ENCODE assay signal across 8 cellular contexts in the genomic region with DNA sequence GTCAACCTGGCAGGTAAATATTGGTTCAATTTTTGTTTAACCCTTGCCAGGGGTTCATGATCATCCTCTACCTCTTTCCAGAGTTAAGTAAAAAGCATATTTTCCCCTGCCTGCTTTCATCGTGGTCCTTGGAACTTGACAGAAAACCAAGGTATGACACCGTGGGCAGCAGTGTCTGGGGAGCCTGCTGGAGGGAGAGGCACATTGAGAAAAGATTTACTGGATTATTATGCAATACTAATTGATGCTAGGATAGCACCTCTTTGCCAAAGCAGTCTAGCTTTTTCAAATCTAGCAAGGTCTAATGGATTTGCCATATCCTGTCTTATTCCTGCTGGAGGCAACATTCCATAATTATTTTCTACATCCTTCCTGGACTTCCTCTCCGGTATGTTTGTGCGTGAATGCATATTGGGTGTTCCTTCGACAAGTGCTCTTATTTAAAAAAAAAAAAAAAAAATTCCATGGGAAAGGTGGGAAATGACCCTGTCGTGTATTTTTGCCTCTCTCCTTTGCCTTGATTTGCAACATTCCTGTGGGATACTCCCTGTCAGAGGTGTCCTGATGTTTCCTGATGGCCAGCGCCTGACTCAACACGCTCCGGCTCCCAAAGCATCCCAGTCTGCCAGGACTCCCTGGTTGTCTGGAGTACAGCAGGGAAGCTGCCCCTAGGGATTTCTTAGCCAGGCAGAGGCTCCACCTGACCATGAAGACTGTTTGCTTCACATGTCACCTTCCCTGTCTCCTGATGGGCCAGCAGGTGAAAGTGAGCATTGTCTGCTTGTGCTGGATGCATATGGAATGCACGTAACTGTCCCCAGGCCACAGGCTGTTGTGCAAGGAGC. TPM values are rescaled to one million over a fixed set of nuclear protein-coding genes. Genes with fewer than 3 reads are reported as not detected.
DNase-seq lines count a peak whose midpoint lies in the region; ATAC-seq and TF ChIP-seq lines count a peak whose summit lies in the region.

No MANE protein-coding gene starts in this region.

- DNase-seq in H4 (ENCODE audit: low spot score) = peak; percentile 60
- peak in 1 of 2 experiments; percentile 42 for DNase-seq in SJCRH30
- peak; percentile 95 for DNase-seq in epithelial cell of esophagus (ENCODE audit: low read depth)
- DNase-seq in occipital lobe (lab: John Stamatoyannopoulos, UW) = peak; percentile 42
- DNase-seq in stimulated activated CD4-positive, alpha-beta T cell treated with anti-CD3 and anti-CD28 coated beads, Interleukin-1b, Interleukin-23, amount 100 ng/mL, for 48 hours = no peak
- DNase-seq in GM20000 (ENCODE audit: low spot score) = no peak

- ATAC-seq in HG03432 (IDR thresholded peaks at IDR 0.05; ENCODE audit: unreplicated experiment) (no peak), HG02852 (IDR thresholded peaks at IDR 0.05; ENCODE audit: unreplicated experiment) (no peak)

- H3K36me3 ChIP-seq in SJCRH30 = no peaks in the 10 kb centered on the region

- H3K27ac ChIP-seq in SJCRH30 = peak overlapping the region; percentile 97

- no peaks in the 10 kb centered on the region for H3K27me3 ChIP-seq in SJCRH30

- H3K4me1 ChIP-seq in SJCRH30 = peaks cover 36% of the 10 kb centered on the region

- no peaks in the 10 kb centered on the region for H3K9me3 ChIP-seq in SJCRH30 (replicated peaks)

- peak overlapping the region; percentile 52; the same call in 1 of the 2 replicates for H3K4me3 ChIP-seq in SJCRH30
- no peak overlapping the region for H3K4me3 ChIP-seq in epithelial cell of esophagus (ENCODE audit: low read length)

- TF ChIP-seq CTCF in epithelial cell of esophagus (IDR thresholded peaks at IDR 0.05; ENCODE audit: insufficient read depth, low read depth, low read length, missing control alignments) = peak; percentile 21
- TF ChIP-seq CTCF in GM20000 (IDR thresholded peaks at IDR 0.05; ENCODE audit: extremely low read depth, missing control alignments) = no peak

RNA-seq across cellular contexts. Expression of gene BHLHE40, which starts 6.3 kb away (rescaled TPM):
- total RNA-seq in H4 (2014; rRNA removed; shearing (Covaris generic)) = 28.0 and 38.3 TPM in 2 replicates
- 6.3 and 10.8 TPM in 2 replicates for total RNA-seq in SJCRH30 (2014; rRNA removed; shearing (Covaris generic))
- 6.6 TPM for total RNA-seq in occipital lobe

Comparison
In these comparisons a context has a peak if more than half of its experiments do, and no peak if none do; other contexts are left out.
1. DNase-seq: peak in H4 (single experiment), epithelial cell of esophagus (single experiment) and occipital lobe (single experiment); none in stimulated activated CD4-positive, alpha-beta T cell treated with anti-CD3 and anti-CD28 coated beads, Interleukin-1b, Interleukin-23, amount 100 ng/mL, for 48 hours (single experiment) and GM20000 (single experiment).